In genomic region chr1:179178965-179179364, GRCh38 we compare ENCODE assay signal across 1 cellular context.
TF ChIP-seq lines count a peak whose summit lies in the region.

No MANE protein-coding gene starts in this region.

TF ChIP-seq in HEK293, 187 proteins besides CTCF, POLR2A, EP300 and RAD21 (continued from another document):
- TF ChIP-seq, protein P1, sequence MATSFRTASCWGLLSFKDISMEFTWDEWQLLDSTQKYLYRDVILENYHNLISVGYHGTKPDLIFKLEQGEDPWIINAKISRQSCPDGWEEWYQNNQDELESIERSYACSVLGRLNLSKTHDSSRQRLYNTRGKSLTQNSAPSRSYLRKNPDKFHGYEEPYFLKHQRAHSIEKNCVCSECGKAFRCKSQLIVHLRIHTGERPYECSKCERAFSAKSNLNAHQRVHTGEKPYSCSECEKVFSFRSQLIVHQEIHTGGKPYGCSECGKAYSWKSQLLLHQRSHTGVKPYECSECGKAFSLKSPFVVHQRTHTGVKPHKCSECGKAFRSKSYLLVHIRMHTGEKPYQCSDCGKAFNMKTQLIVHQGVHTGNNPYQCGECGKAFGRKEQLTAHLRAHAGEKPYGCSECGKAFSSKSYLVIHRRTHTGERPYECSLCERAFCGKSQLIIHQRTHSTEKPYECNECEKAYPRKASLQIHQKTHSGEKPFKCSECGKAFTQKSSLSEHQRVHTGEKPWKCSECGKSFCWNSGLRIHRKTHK (tag by site-specific recombination; IDR thresholded peaks at IDR 0.05): no peak
- TF ChIP-seq GLIS2 (tag by site-specific recombination; IDR thresholded peaks at IDR 0.05) (no peak), ZNF561 (tag by site-specific recombination; IDR thresholded peaks at IDR 0.05; ENCODE audit: borderline replicate concordance) (no peak), ZNF830 (tag by site-specific recombination; IDR thresholded peaks at IDR 0.05; ENCODE audit: low read depth) (no peak), ZNF366 (tag by site-specific recombination; conservative IDR thresholded peaks at IDR 0.05) (no peak), SETDB1 (IDR thresholded peaks at IDR 0.05; ENCODE audit: insufficient read length, low read length) (no peak), ZNF175 (tag by site-specific recombination; IDR thresholded peaks at IDR 0.05) (no peak), YY2 (tag by site-specific recombination; IDR thresholded peaks at IDR 0.05) (no peak), ZNF544 (tag by site-specific recombination; IDR thresholded peaks at IDR 0.05) (no peak), ZNF473 (tag by site-specific recombination; IDR thresholded peaks at IDR 0.05) (no peak)
- TF ChIP-seq, protein P2, sequence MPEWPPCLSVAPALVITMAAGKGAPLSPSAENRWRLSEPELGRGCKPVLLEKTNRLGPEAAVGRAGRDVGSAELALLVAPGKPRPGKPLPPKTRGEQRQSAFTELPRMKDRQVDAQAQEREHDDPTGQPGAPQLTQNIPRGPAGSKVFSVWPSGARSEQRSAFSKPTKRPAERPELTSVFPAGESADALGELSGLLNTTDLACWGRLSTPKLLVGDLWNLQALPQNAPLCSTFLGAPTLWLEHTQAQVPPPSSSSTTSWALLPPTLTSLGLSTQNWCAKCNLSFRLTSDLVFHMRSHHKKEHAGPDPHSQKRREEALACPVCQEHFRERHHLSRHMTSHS (tag by site-specific recombination; IDR thresholded peaks at IDR 0.05): no peak
